In genomic region chr2:168178520-168178919, GRCh38 we compare ENCODE assay signal across 1 cellular context.
TF ChIP-seq lines count a peak whose summit lies in the region.

No MANE protein-coding gene starts in this region.

TF ChIP-seq in GM23338, 12 proteins besides CTCF, POLR2A, EP300 and RAD21:
- TF ChIP-seq POLR2AphosphoS5 (IDR thresholded peaks at IDR 0.05; ENCODE audit: low read depth), result no peak
- no peak for TF ChIP-seq ETS1 (IDR thresholded peaks at IDR 0.05)
- no peak for TF ChIP-seq EZH2 (IDR thresholded peaks at IDR 0.05; ENCODE audit: low read depth, unreplicated experiment)
- no peak for TF ChIP-seq REST (IDR thresholded peaks at IDR 0.05; ENCODE audit: unreplicated experiment)
- TF ChIP-seq ZNF462 (CRISPR knock-in tag; IDR thresholded peaks at IDR 0.05), result no peak
- TF ChIP-seq ZNF331 (CRISPR knock-in tag; IDR thresholded peaks at IDR 0.05; ENCODE audit: low read depth), result no peak
- TF ChIP-seq STAT1 (IDR thresholded peaks at IDR 0.05; ENCODE audit: unreplicated experiment), result no peak
- TF ChIP-seq ZNF114 (CRISPR knock-in tag; IDR thresholded peaks at IDR 0.05), result no peak
- no peak for TF ChIP-seq JUNB (IDR thresholded peaks at IDR 0.05; ENCODE audit: unreplicated experiment)
- no peak for TF ChIP-seq NANOG (IDR thresholded peaks at IDR 0.05; ENCODE audit: borderline replicate concordance)
- no peak for TF ChIP-seq CREB1 (CRISPR knock-in tag; IDR thresholded peaks at IDR 0.05; ENCODE audit: low read depth)
- no peak for TF ChIP-seq EZH2phosphoT487 (IDR thresholded peaks at IDR 0.05; ENCODE audit: unreplicated experiment)
